In genomic region chr14:104603623-104604401, GRCh38 we compare ENCODE assay signal across 12 cellular contexts. TPM values are rescaled to one million over a fixed set of nuclear protein-coding genes. Genes with fewer than 3 reads are reported as not detected.
DNase-seq lines count a peak whose midpoint lies in the region; TF ChIP-seq lines count a peak whose summit lies in the region.
"Had no signal": no experiment of that assay in that cellular context is flagged by ENCODE, and none has a peak within 500 bp of the region (broad histone marks: within the 10 kb centered on the region; RNA-seq: fewer than 3 reads in every experiment).

No MANE protein-coding gene starts in this region.

- H3K79me2 ChIP-seq in osteoblast (ENCODE audit: insufficient read depth, low read length): no peaks in the 10 kb centered on the region

- no peaks in the 10 kb centered on the region for H3K36me3 ChIP-seq in osteoblast (ENCODE audit: insufficient read depth, low read length)
- H3K36me3 ChIP-seq: pancreas, SJSA1, upper lobe of right lung had no signal

- H3K4me2 ChIP-seq in osteoblast (ENCODE audit: insufficient read depth, low read length): no peak overlapping the region

- DNase-seq in NCI-H524 (lab: John Stamatoyannopoulos, UW) (peak; percentile 33 to 65), NCI-H524 treated with DMSO at 0.1 percent for 48 hours (lab: John Stamatoyannopoulos, UW) (no peak), LNCaP clone FGC (ENCODE audit: low read depth) (no peak), cerebellum (ENCODE audit: low spot score) (peak; percentile 22), osteoblast (ENCODE audit: insufficient read length, low spot score, missing footprints) (peak; percentile 82), middle frontal gyrus (ENCODE audit: extremely low spot score, low spot score) (no peak), iPS-NIHi11 (ENCODE audit: low spot score) (no peak), GM10266 (ENCODE audit: extremely low spot score) (no peak)
- DNase-seq: activated CD4-positive, alpha-beta T cell treated with anti-CD3 and anti-CD28 coated beads, Interleukin-2, amount 50 U/mL, for 1 hour; upper lobe of right lung had no signal

- H3K27ac ChIP-seq in osteoblast (ENCODE audit: low read depth, low read length): no peak overlapping the region
- H3K27ac ChIP-seq: pancreas, SJSA1, upper lobe of right lung had no signal

- H3K9me3 ChIP-seq in osteoblast (ENCODE audit: low read depth, low read length): no peaks in the 10 kb centered on the region
- H3K9me3 ChIP-seq: pancreas, SJSA1, upper lobe of right lung had no signal

- TF ChIP-seq CTCF in LNCaP clone FGC (IDR thresholded peaks at IDR 0.05; ENCODE audit: control insufficient read depth, extremely low read depth, insufficient read depth): no peak
- no peak for TF ChIP-seq CTCF in osteoblast (IDR thresholded peaks at IDR 0.05; ENCODE audit: extremely low read depth, low read depth, low read length)
- no peak for TF ChIP-seq CTCF in GM10266 (IDR thresholded peaks at IDR 0.05; ENCODE audit: control insufficient read depth, insufficient read depth, low read depth, missing control alignments)

- H2AFZ ChIP-seq in osteoblast (ENCODE audit: low read length): no peak overlapping the region

- H3K27me3 ChIP-seq in osteoblast (ENCODE audit: insufficient read depth, low read length): peaks cover 9% of the 10 kb centered on the region

- H3K4me1 ChIP-seq in osteoblast (ENCODE audit: insufficient read depth, low read length): no peaks in the 10 kb centered on the region
- H3K4me1 ChIP-seq: pancreas, upper lobe of right lung had no signal

- peak overlapping the region; percentile 48 for H3K4me3 ChIP-seq in LNCaP clone FGC (ENCODE audit: low read depth, low read length)
- no peak overlapping the region for H3K4me3 ChIP-seq in osteoblast (ENCODE audit: insufficient read depth, low read length)
- H3K4me3 ChIP-seq: SJSA1, upper lobe of right lung had no signal

- no peaks in the 10 kb centered on the region for H4K20me1 ChIP-seq in osteoblast (ENCODE audit: insufficient read depth, low read length)

RNA-seq across cellular contexts. Expression of gene TMEM179, which starts 0.8 kb away (rescaled TPM):
- total RNA-seq in cerebellum (15.7 TPM), osteoblast (not detected in 2 replicates)
- total RNA-seq: SJSA1, upper lobe of right lung had no signal

RNA-seq across cellular contexts. Expression of gene C14orf180, which starts 24.2 kb away (rescaled TPM):
- 0.18 TPM for total RNA-seq in cerebellum
- not detected in 2 replicates for total RNA-seq in osteoblast
- total RNA-seq: SJSA1 had no signal

Comparison
In these comparisons a context has a peak if more than half of its experiments do, and no peak if none do; other contexts are left out.
1. DNase-seq: peak in NCI-H524 (2 of 2), cerebellum (single experiment) and osteoblast (single experiment); none in NCI-H524 treated with DMSO at 0.1 percent for 48 hours (single experiment), LNCaP clone FGC (single experiment), middle frontal gyrus (single experiment), iPS-NIHi11 (single experiment) and GM10266 (single experiment).
2. RNA of gene TMEM179, which starts 0.8 kb away (total RNA-seq): 15.7 TPM in cerebellum (single experiment); not detected in osteoblast; every median in the first group is over 10 times any median in the second.